27 cellular contexts compared by ENCODE assay signal in genomic region chr12:124015791-124016510, GRCh38.
"Had no signal": no experiment of that assay in that cellular context is flagged by ENCODE, and none has a peak within 500 bp of the region (broad histone marks: within the 10 kb centered on the region; RNA-seq: fewer than 3 reads in every experiment).

No MANE protein-coding gene starts in this region.

- H3K4me2 ChIP-seq: neural progenitor cell had no signal

- H3K27ac ChIP-seq: epithelial cell of prostate, gastrocnemius medialis, left lung, neural progenitor cell, parathyroid adenoma, sigmoid colon, spleen, testis, tibial artery had no signal

- H3K4me3 ChIP-seq: gastrocnemius medialis, left lung, mucosa of descending colon, neural progenitor cell, sigmoid colon, spleen, testis, tibial artery had no signal

- H3K9me3 ChIP-seq: gastrocnemius medialis, left lung, mucosa of descending colon, sigmoid colon, spleen, testis, tibial artery had no signal

- H3K4me3 Mint-ChIP-seq: dendritic cell treated with granulocyte-macrophage colony-stimulating factor and Interleukin-4, amounts not matched to agents 40 ng/mL and 50 ng/mL, for 4 days; endodermal cell; mesothelial cell of epicardium; naive thymus-derived CD4-positive, alpha-beta T cell; nephron; neural progenitor cell; stimulated activated memory B cell treated with anti-CD40 and anti-IgM and Interleukin-4, amounts not matched to agents 10 μg/mL and 1 μg/mL and 100 μg/mL, for 72 hours; type B pancreatic cell had no signal

- H3K27ac Mint-ChIP-seq: dendritic cell treated with granulocyte-macrophage colony-stimulating factor and Interleukin-4, amounts not matched to agents 40 ng/mL and 50 ng/mL, for 4 days; mesothelial cell of epicardium; naive thymus-derived CD4-positive, alpha-beta T cell; neural progenitor cell; stimulated activated memory B cell treated with anti-CD40 and anti-IgM and Interleukin-4, amounts not matched to agents 10 μg/mL and 1 μg/mL and 100 μg/mL, for 72 hours; type B pancreatic cell had no signal

- H3K9me3 Mint-ChIP-seq: dendritic cell treated with granulocyte-macrophage colony-stimulating factor and Interleukin-4, amounts not matched to agents 40 ng/mL and 50 ng/mL, for 4 days; endodermal cell; mesothelial cell of epicardium; naive thymus-derived CD4-positive, alpha-beta T cell; nephron; neural progenitor cell; stimulated activated memory B cell treated with anti-CD40 and anti-IgM and Interleukin-4, amounts not matched to agents 10 μg/mL and 1 μg/mL and 100 μg/mL, for 72 hours; type B pancreatic cell had no signal

- DNase-seq: effector CD8-positive, alpha-beta T cell; foreskin fibroblast; gastrocnemius medialis; kidney; left lung; mesenchymal stem cell; mucosa of descending colon; naive thymus-derived CD4-positive, alpha-beta T cell; sigmoid colon; spleen; stimulated activated CD4-positive, alpha-beta T cell treated with anti-CD3 and anti-CD28 coated beads, Interleukin-4, amount 100 ng/mL, for 4 hours; stimulated activated naive CD8-positive, alpha-beta T cell treated with anti-CD3 and anti-CD28 coated beads, Interleukin-15, Interleukin-2, amounts not matched to agents 100 U/mL and 50 U/mL, for 24 hours; substantia nigra; testis; tibial artery had no signal

- H3K27me3 ChIP-seq: gastrocnemius medialis, left lung, neural progenitor cell, sigmoid colon, spleen, testis, tibial artery had no signal

- H3K4me1 ChIP-seq: left lung, neural progenitor cell, spleen had no signal

- H3K4me1 Mint-ChIP-seq: stimulated activated memory B cell treated with anti-CD40 and anti-IgM and Interleukin-4, amounts not matched to agents 10 μg/mL and 1 μg/mL and 100 μg/mL, for 72 hours had no signal

- FAIRE-seq: colon, kidney had no signal

- ATAC-seq: esophagus mucosa; gastrocnemius medialis; left lung; naive thymus-derived CD4-positive, alpha-beta T cell; stimulated activated memory B cell treated with anti-CD40 and anti-IgM and Interleukin-4, amounts not matched to agents 10 μg/mL and 1 μg/mL and 100 μg/mL, for 72 hours; stimulated activated naive CD8-positive, alpha-beta T cell treated with anti-CD3 and anti-CD28 coated beads, Interleukin-15, Interleukin-2, amounts not matched to agents 100 U/mL and 50 U/mL, for 24 hours had no signal

- H2AFZ ChIP-seq: neural progenitor cell, parathyroid adenoma had no signal

- H3K27me3 Mint-ChIP-seq: dendritic cell treated with granulocyte-macrophage colony-stimulating factor and Interleukin-4, amounts not matched to agents 40 ng/mL and 50 ng/mL, for 4 days; naive thymus-derived CD4-positive, alpha-beta T cell; progenitor cell of endocrine pancreas; stimulated activated memory B cell treated with anti-CD40 and anti-IgM and Interleukin-4, amounts not matched to agents 10 μg/mL and 1 μg/mL and 100 μg/mL, for 72 hours; type B pancreatic cell had no signal

- H3K9ac ChIP-seq: neural progenitor cell, parathyroid adenoma had no signal
